ENCODE assay signal across 15 cellular contexts in the genomic region with DNA sequence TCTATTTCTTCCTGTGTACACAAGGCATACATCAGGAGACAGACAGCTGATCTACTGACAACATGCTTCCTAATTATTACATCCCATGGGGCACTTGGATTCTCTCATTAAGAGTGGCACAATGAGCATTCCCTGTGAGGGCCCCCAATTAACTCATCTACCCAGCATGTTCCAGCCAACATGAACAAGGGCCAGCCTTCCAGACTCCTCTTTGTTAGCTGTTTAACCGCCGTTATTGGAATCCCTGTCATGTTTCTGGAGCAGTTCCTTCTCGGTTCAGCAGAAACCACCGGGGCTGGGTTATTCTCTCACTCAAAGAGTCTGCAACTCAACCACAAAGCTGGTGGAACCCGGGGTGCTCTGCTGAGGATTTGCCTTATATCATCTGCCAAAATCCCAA. TPM values are rescaled to one million over a fixed set of nuclear protein-coding genes. Genes with fewer than 3 reads are reported as not detected.
DNase-seq lines count a peak whose midpoint lies in the region; ATAC-seq, FAIRE-seq and TF ChIP-seq lines count a peak whose summit lies in the region.
"Had no signal": no experiment of that assay in that cellular context is flagged by ENCODE, and none has a peak within 500 bp of the region (broad histone marks: within the 10 kb centered on the region; RNA-seq: fewer than 3 reads in every experiment).

No MANE protein-coding gene starts in this region.

- H3K27me3 ChIP-seq in breast epithelium (peaks cover 0 to 64% of the 10 kb centered on the region in 2 donors), astrocyte (ENCODE audit: insufficient read depth, low read length) (no peaks in the 10 kb centered on the region), dorsolateral prefrontal cortex (peaks cover 0 to 78% (median 9%) of the 10 kb centered on the region in 45 donors), aorta (ENCODE audit: control insufficient read depth in 1 of 2, insufficient read depth in 2 of 2, low read length in 1 of 2) (no peaks in the 10 kb centered on the region)

- TF ChIP-seq CTCF in MCF 10A (IDR thresholded peaks at IDR 0.05; ENCODE audit: unreplicated experiment) = no peak
- TF ChIP-seq CTCF in breast epithelium (IDR thresholded peaks at IDR 0.05) = no peak
- TF ChIP-seq CTCF in astrocyte (IDR thresholded peaks at IDR 0.05; ENCODE audit: insufficient read depth, low read depth, low read length) = no peak
- no peak for TF ChIP-seq CTCF in dorsolateral prefrontal cortex (IDR thresholded peaks at IDR 0.05 in 54 of 56, conservative IDR thresholded peaks at IDR 0.05 in 2 of 56; ENCODE audit: low read depth in 1 of 56, partially characterized antibody in 56 of 56)

- BruUV-seq in MCF 10A (replicated peaks; lab: Mats Ljungman, UMichigan) = no TSS peak

- CTCF ChIA-PET in MCF 10A (lab: Yijun Ruan, JAX) = interaction anchor here (0.5 to 1.3 kb wide), 8 partner anchors 10 to 320 kb away, joined by 3 to 7 read pairs (median 3); no protein-coding TSS in a partner anchor

- POLR2A ChIA-PET in MCF 10A (lab: Yijun Ruan, JAX) = interaction anchor here (0.6 to 6.6 kb wide), 9 partner anchors 13 to 202 kb away, joined by 3 to 55 read pairs (median 7); partner anchors contain the start of gene GEMIN8

- no peak for ATAC-seq in HG03196 (IDR thresholded peaks at IDR 0.05; ENCODE audit: unreplicated experiment)
- ATAC-seq in aorta (ENCODE audit: low FRiP score) = no peak
- ATAC-seq: HCT116 had no signal

- H2AFZ ChIP-seq in astrocyte (ENCODE audit: low read depth, low read length) = no peak overlapping the region
- H2AFZ ChIP-seq: GM23248 had no signal

- intact Hi-C loops in MCF 10A (cut with micrococcal nuclease) (loop anchor here (10.0 kb wide), 1 partner anchor 68 kb away; no protein-coding TSS in a partner anchor), breast epithelium (cut with DNase I; ENCODE audit: low total_unique reads) (no loop called here), dorsolateral prefrontal cortex (cut with DNase I) (no loop called here), aorta (cut with DNase I) (no loop called here)

- WGBS in aorta, 2 donors = 91 to 93% methylated on average over 5 of the region's 5 CpGs

- H4K20me1 ChIP-seq in astrocyte (ENCODE audit: insufficient read depth, low read length) = no peaks in the 10 kb centered on the region

- H3K27me3 Mint-ChIP-seq in MCF 10A (ENCODE audit: insufficient read depth, unreplicated experiment) = peaks cover 50% of the 10 kb centered on the region
- H3K27me3 Mint-ChIP-seq in astrocyte (ENCODE audit: low read depth, unreplicated experiment) = no peaks in the 10 kb centered on the region

- H3K4me3 ChIP-seq in breast epithelium (no peak overlapping the region), astrocyte (ENCODE audit: insufficient read depth, low read depth, low read length) (no peak overlapping the region), dorsolateral prefrontal cortex (no peak overlapping the region), aorta (ENCODE audit: low read length in 2 of 2) (no peak overlapping the region)
- H3K4me3 ChIP-seq: BLaER1, GM23248 had no signal

- H3K9ac ChIP-seq in astrocyte (ENCODE audit: low read length) = no peak overlapping the region
- H3K9ac ChIP-seq: BLaER1, GM23248 had no signal

- no peak overlapping the region for H3K4me2 ChIP-seq in astrocyte (ENCODE audit: low read length)
- H3K4me2 ChIP-seq: BLaER1 had no signal

- peak; percentile 56 for FAIRE-seq in astrocyte (lab: Jason Lieb, UNC)
- FAIRE-seq: A204.1, H54 had no signal

- H3K4me3 Mint-ChIP-seq in MCF 10A (ENCODE audit: unreplicated experiment) (no peak overlapping the region), astrocyte (ENCODE audit: unreplicated experiment) (no peak overlapping the region)
- H3K4me3 Mint-ChIP-seq: CD4-positive, CD25-positive, alpha-beta regulatory T cell had no signal

- no peak overlapping the region for H3K27ac ChIP-seq in breast epithelium
- H3K27ac ChIP-seq in astrocyte (ENCODE audit: low read depth, low read length) = no peak overlapping the region
- peak overlapping the region in 51 of 59 donors; percentile 16 to 83 (median 70) for H3K27ac ChIP-seq in dorsolateral prefrontal cortex
- no peak overlapping the region for H3K27ac ChIP-seq in aorta (ENCODE audit: low read depth in 1 of 2, low read length in 2 of 2)
- H3K27ac ChIP-seq: BLaER1, GM23248 had no signal

- H3K9me3 ChIP-seq in breast epithelium (no peaks in the 10 kb centered on the region), astrocyte (ENCODE audit: insufficient read depth, low read depth, low read length) (no peaks in the 10 kb centered on the region), aorta (ENCODE audit: control insufficient read depth, low read length) (no peaks in the 10 kb centered on the region)
- H3K9me3 ChIP-seq: BLaER1 had no signal

- H3K4me1 Mint-ChIP-seq in MCF 10A (ENCODE audit: insufficient read depth, unreplicated experiment) (peaks cover 31% of the 10 kb centered on the region), astrocyte (ENCODE audit: low read depth, unreplicated experiment) (no peaks in the 10 kb centered on the region)
- H3K4me1 Mint-ChIP-seq: CD4-positive, CD25-positive, alpha-beta regulatory T cell had no signal

- H3K36me3 ChIP-seq in breast epithelium (no peaks in the 10 kb centered on the region), astrocyte (ENCODE audit: insufficient read depth, low read length) (no peaks in the 10 kb centered on the region), aorta (ENCODE audit: control insufficient read depth in 1 of 2, insufficient read depth in 2 of 2, low read length in 1 of 2) (no peaks in the 10 kb centered on the region)
- H3K36me3 ChIP-seq: BLaER1 had no signal

- H3K4me1 ChIP-seq in breast epithelium (no peaks in the 10 kb centered on the region), astrocyte (ENCODE audit: insufficient read depth, low read length) (no peaks in the 10 kb centered on the region), aorta (ENCODE audit: control insufficient read depth in 1 of 2, insufficient read depth in 2 of 2, low read length in 2 of 2) (no peaks in the 10 kb centered on the region)
- H3K4me1 ChIP-seq: BLaER1 had no signal

- H3K9me3 Mint-ChIP-seq in MCF 10A (ENCODE audit: unreplicated experiment) (no peaks in the 10 kb centered on the region), astrocyte (ENCODE audit: unreplicated experiment) (no peaks in the 10 kb centered on the region)

- H3K79me2 ChIP-seq in astrocyte (ENCODE audit: insufficient read depth, low read length) = no peaks in the 10 kb centered on the region

- H3K27ac Mint-ChIP-seq in MCF 10A (ENCODE audit: low read depth, unreplicated experiment) (peak overlapping the region; percentile 84), astrocyte (ENCODE audit: unreplicated experiment) (no peak overlapping the region)

- TF ChIP-seq POLR2A in breast epithelium (IDR thresholded peaks at IDR 0.05) = no peak

- no peak for DNase-seq in MCF 10A (ENCODE audit: unreplicated experiment)
- no peak for DNase-seq in breast epithelium (ENCODE audit: low spot score in 2 of 2)
- no peak for DNase-seq in astrocyte (ENCODE audit: low read depth)
- DNase-seq in dorsolateral prefrontal cortex = peak in 1 of 10 donors; percentile 32
- DNase-seq in activated CD4-positive, CD25-positive, alpha-beta regulatory T cell (lab: John Stamatoyannopoulos, UW) = no peak
- no peak for DNase-seq in aorta
- DNase-seq: CD4-positive, CD25-positive, alpha-beta regulatory T cell; DMS53; GF-D8; GM23248 had no signal

- peaks cover 27% of the 10 kb centered on the region for H3K36me3 Mint-ChIP-seq in MCF 10A (ENCODE audit: insufficient read depth, unreplicated experiment)
- peaks cover 2% of the 10 kb centered on the region for H3K36me3 Mint-ChIP-seq in astrocyte (ENCODE audit: low read depth, unreplicated experiment)
- H3K36me3 Mint-ChIP-seq: CD4-positive, CD25-positive, alpha-beta regulatory T cell had no signal

RNA-seq across cellular contexts. Expression of gene GPM6B, which starts 9.9 kb away (rescaled TPM):
- total RNA-seq in MCF 10A (2022) (6.9 and 16.3 TPM in 2 replicates), breast epithelium (10 to 100 TPM in 2 of 3 donors, 1 to 10 TPM in 1; 3.4 to 81.7 (median 35.7) TPM), astrocyte (21.5 and 22.4 TPM in 2 replicates), dorsolateral prefrontal cortex (1,000 to 10,000 TPM in 18 of 120 experiments, 100 to 1,000 TPM in 102; 509 to 1,404 (median 816) TPM), aorta (10 to 100 TPM; 16.6 to 19.6 TPM)
- polyA plus RNA-seq in aorta = 10 to 100 TPM in 1 of 2 donors, 1 to 10 TPM in 1; 6.3 to 15.4 TPM
- total RNA-seq: CD4-positive, CD25-positive, alpha-beta regulatory T cell had no signal

Comparison
In these comparisons a context has a peak if more than half of its experiments do, and no peak if none do; other contexts are left out.
1. H3K27ac ChIP-seq: peak in dorsolateral prefrontal cortex (51 of 59); none in breast epithelium (0 of 2), astrocyte (single experiment) and aorta (0 of 2).
2. RNA of gene GPM6B, which starts 9.9 kb away (total RNA-seq): 509 to 1,404 TPM in dorsolateral prefrontal cortex; 3.4 to 81.7 TPM in breast epithelium, 21.5 to 22.4 TPM in astrocyte, 16.6 to 19.6 TPM in aorta and 6.9 to 16.3 TPM in MCF 10A; every median in the first group is over 4 times any median in the second.